In the genomic region with DNA sequence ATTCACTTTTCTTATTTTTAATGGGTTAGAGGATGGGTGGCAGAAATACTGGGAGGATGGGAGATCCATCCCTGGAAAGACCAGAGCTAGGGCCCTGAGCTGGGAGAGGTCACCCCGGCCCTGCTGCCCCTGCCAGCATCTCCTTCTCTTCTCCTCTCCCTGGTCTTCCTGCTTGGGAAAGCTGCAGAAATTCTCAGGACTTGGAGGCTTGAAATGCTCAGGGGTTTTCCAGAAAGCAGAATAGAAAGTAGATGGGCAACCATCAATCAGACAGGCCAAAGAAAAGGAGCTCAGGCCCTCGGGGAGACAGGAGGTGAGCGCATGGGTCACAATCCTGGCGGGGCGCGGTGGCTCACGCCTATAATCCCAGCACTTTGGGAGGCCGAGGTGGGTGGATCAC, we compare ENCODE assay signal across 21 cellular contexts. TPM values are rescaled to one million over a fixed set of nuclear protein-coding genes. Genes with fewer than 3 reads are reported as not detected.
A peak's percentile ranks its signal among the peaks of the same experiment; 100 is the strongest.
DNase-seq lines count a peak whose midpoint lies in the region; ATAC-seq and TF ChIP-seq lines count a peak whose summit lies in the region.
"Had no signal": no experiment of that assay in that cellular context is flagged by ENCODE, and none has a peak within 500 bp of the region (broad histone marks: within the 10 kb centered on the region; RNA-seq: fewer than 3 reads in every experiment).

No MANE protein-coding gene starts in this region.

- H3K27ac Mint-ChIP-seq in activated CD4-positive, alpha-beta T cell treated with anti-CD3 and anti-CD28 coated beads, Interleukin-2, amount 10 ng/mL, durations not matched to agents 7 days and 5 days: peak overlapping the region; percentile 87
- H3K27ac Mint-ChIP-seq in IgD-negative memory B cell: peak overlapping the region; percentile 93 to 100 (median 97)
- H3K27ac Mint-ChIP-seq in activated naive CD8-positive, alpha-beta T cell treated with anti-CD3 and anti-CD28 coated beads, Interleukin-2, amount 50 U/mL, for 24 hours: peak overlapping the region; percentile 89

- no peaks in the 10 kb centered on the region for H4K20me1 ChIP-seq in osteoblast (ENCODE audit: insufficient read depth, low read length)

- H3K4me1 Mint-ChIP-seq in activated CD4-positive, alpha-beta T cell treated with anti-CD3 and anti-CD28 coated beads, Interleukin-2, amount 10 ng/mL, durations not matched to agents 7 days and 5 days: peaks cover 74% of the 10 kb centered on the region
- peaks cover 34 to 47% (median 43%) of the 10 kb centered on the region in 3 donors for H3K4me1 Mint-ChIP-seq in IgD-negative memory B cell
- H3K4me1 Mint-ChIP-seq in activated naive CD8-positive, alpha-beta T cell treated with anti-CD3 and anti-CD28 coated beads, Interleukin-2, amount 50 U/mL, for 24 hours: peaks cover 73% of the 10 kb centered on the region

- H3K4me2 ChIP-seq in osteoblast (ENCODE audit: insufficient read depth, low read length): no peak overlapping the region

- no peak for DNase-seq in activated CD4-positive, alpha-beta T cell treated with anti-CD3 and anti-CD28 coated beads, Interleukin-2, amount 10 ng/mL, durations not matched to agents 7 days and 5 days
- no peak for DNase-seq in activated CD4-positive, alpha-beta T cell treated with anti-CD3 and anti-CD28 coated beads, Interleukin-2, amount 50 U/mL, for 4 hours
- no peak for DNase-seq in activated naive CD8-positive, alpha-beta T cell treated with anti-CD3 and anti-CD28 coated beads, Interleukin-2, amount 50 U/mL, for 24 hours
- DNase-seq in osteoblast (ENCODE audit: insufficient read length, low spot score, missing footprints): peak; percentile 26
- DNase-seq in 8988T: no peak
- no peak for DNase-seq in NCI-H1694 (lab: John Stamatoyannopoulos, UW)
- DNase-seq in Ammon's horn (ENCODE audit: low spot score): no peak
- DNase-seq: colonic mucosa; HCEC 1CT; NCI-H187 treated with DMSO at 0.1 percent for 48 hours; NCI-H526; stimulated activated CD4-positive, alpha-beta T cell treated with anti-CD3 and anti-CD28 coated beads, Interleukin-2, amount 100 ng/mL, for 24 hours; transverse colon had no signal

- POLR2A ChIA-PET in activated CD4-positive, alpha-beta T cell treated with anti-CD3 and anti-CD28 coated beads, Interleukin-2, amount 10 ng/mL, durations not matched to agents 7 days and 5 days (lab: Charles Lee): no interaction called here

- no peak overlapping the region for H3K27ac ChIP-seq in osteoblast (ENCODE audit: low read depth, low read length)
- H3K27ac ChIP-seq: ascending aorta, colonic mucosa had no signal

- H3K36me3 ChIP-seq in osteoblast (ENCODE audit: insufficient read depth, low read length): no peaks in the 10 kb centered on the region
- H3K36me3 ChIP-seq: ascending aorta, colonic mucosa, neutrophil, transverse colon had no signal

- ATAC-seq in activated naive CD8-positive, alpha-beta T cell treated with anti-CD3 and anti-CD28 coated beads, Interleukin-2, amount 50 U/mL, for 24 hours: no peak
- ATAC-seq: Panc1 had no signal

- no peaks in the 10 kb centered on the region for H3K9me3 Mint-ChIP-seq in activated CD4-positive, alpha-beta T cell treated with anti-CD3 and anti-CD28 coated beads, Interleukin-2, amount 10 ng/mL, durations not matched to agents 7 days and 5 days
- no peaks in the 10 kb centered on the region for H3K9me3 Mint-ChIP-seq in IgD-negative memory B cell
- H3K9me3 Mint-ChIP-seq in activated naive CD8-positive, alpha-beta T cell treated with anti-CD3 and anti-CD28 coated beads, Interleukin-2, amount 50 U/mL, for 24 hours: no peaks in the 10 kb centered on the region
- H3K9me3 Mint-ChIP-seq: WTC11 had no signal

- H3K4me3 Mint-ChIP-seq in activated CD4-positive, alpha-beta T cell treated with anti-CD3 and anti-CD28 coated beads, Interleukin-2, amount 10 ng/mL, durations not matched to agents 7 days and 5 days: no peak overlapping the region
- peak overlapping the region; percentile 67 to 92 (median 82) for H3K4me3 Mint-ChIP-seq in IgD-negative memory B cell
- H3K4me3 Mint-ChIP-seq in activated naive CD8-positive, alpha-beta T cell treated with anti-CD3 and anti-CD28 coated beads, Interleukin-2, amount 50 U/mL, for 24 hours: peak overlapping the region; percentile 61
- H3K4me3 Mint-ChIP-seq: WTC11 had no signal

- H3K9me3 ChIP-seq in osteoblast (ENCODE audit: low read depth, low read length): no peaks in the 10 kb centered on the region
- H3K9me3 ChIP-seq: ascending aorta, colonic mucosa, neutrophil, transverse colon had no signal

- no peaks in the 10 kb centered on the region for H3K27me3 ChIP-seq in osteoblast (ENCODE audit: insufficient read depth, low read length)
- H3K27me3 ChIP-seq: ascending aorta, colonic mucosa, neutrophil, transverse colon had no signal

- CTCF ChIA-PET in activated CD4-positive, alpha-beta T cell treated with anti-CD3 and anti-CD28 coated beads, Interleukin-2, amount 10 ng/mL, durations not matched to agents 7 days and 5 days (lab: Charles Lee): interaction anchor here (1.0 to 2.9 kb wide), 4 partner anchors 9 to 70 kb away, joined by 3 to 7 read pairs (median 6); no protein-coding TSS in a partner anchor

- no peak overlapping the region for H3K4me3 ChIP-seq in osteoblast (ENCODE audit: insufficient read depth, low read length)
- H3K4me3 ChIP-seq: ascending aorta, colonic mucosa, transverse colon had no signal

- no peak overlapping the region for H2AFZ ChIP-seq in osteoblast (ENCODE audit: low read length)

- no peaks in the 10 kb centered on the region for H3K79me2 ChIP-seq in osteoblast (ENCODE audit: insufficient read depth, low read length)

- TF ChIP-seq CTCF in osteoblast (IDR thresholded peaks at IDR 0.05; ENCODE audit: extremely low read depth, low read depth, low read length): no peak

- peaks cover 11% of the 10 kb centered on the region for H3K36me3 Mint-ChIP-seq in activated CD4-positive, alpha-beta T cell treated with anti-CD3 and anti-CD28 coated beads, Interleukin-2, amount 10 ng/mL, durations not matched to agents 7 days and 5 days (ENCODE audit: low read depth)
- peaks cover 6% of the 10 kb centered on the region for H3K36me3 Mint-ChIP-seq in IgD-negative memory B cell
- no peaks in the 10 kb centered on the region for H3K36me3 Mint-ChIP-seq in activated naive CD8-positive, alpha-beta T cell treated with anti-CD3 and anti-CD28 coated beads, Interleukin-2, amount 50 U/mL, for 24 hours (ENCODE audit: low read depth)
- H3K36me3 Mint-ChIP-seq: WTC11 had no signal

- H3K4me1 ChIP-seq in osteoblast (ENCODE audit: insufficient read depth, low read length): peaks cover 3% of the 10 kb centered on the region
- H3K4me1 ChIP-seq: ascending aorta, colonic mucosa had no signal

- no peaks in the 10 kb centered on the region for H3K27me3 Mint-ChIP-seq in activated CD4-positive, alpha-beta T cell treated with anti-CD3 and anti-CD28 coated beads, Interleukin-2, amount 10 ng/mL, durations not matched to agents 7 days and 5 days
- H3K27me3 Mint-ChIP-seq in IgD-negative memory B cell: no peaks in the 10 kb centered on the region
- no peaks in the 10 kb centered on the region for H3K27me3 Mint-ChIP-seq in activated naive CD8-positive, alpha-beta T cell treated with anti-CD3 and anti-CD28 coated beads, Interleukin-2, amount 50 U/mL, for 24 hours

RNA-seq across cellular contexts. Expression of a gene that starts 1.5 kb away (rescaled TPM):
- total RNA-seq in activated CD4-positive, alpha-beta T cell treated with anti-CD3 and anti-CD28 coated beads, Interleukin-2, amount 10 ng/mL, durations not matched to agents 7 days and 5 days: 10 to 100 TPM; 46.0 to 54.3 TPM
- polyA plus RNA-seq in IgD-negative memory B cell: 0.48 TPM
- total RNA-seq in osteoblast: not detected in 2 replicates
- total RNA-seq: A673, ascending aorta, epithelial cell of proximal tubule, lung microvascular endothelial cell had no signal

RNA-seq across cellular contexts. Expression of a gene that starts 21.5 kb away (rescaled TPM):
- total RNA-seq in activated CD4-positive, alpha-beta T cell treated with anti-CD3 and anti-CD28 coated beads, Interleukin-2, amount 10 ng/mL, durations not matched to agents 7 days and 5 days: 10 to 100 TPM; 89.6 to 96.4 TPM
- polyA plus RNA-seq in IgD-negative memory B cell: 90.7 TPM
- 15.6 and 18.1 TPM in 2 replicates for total RNA-seq in osteoblast

RNA-seq across cellular contexts. Expression of a gene that starts 53.9 kb away (rescaled TPM):
- 10 to 100 TPM; 14.9 to 16.0 TPM for total RNA-seq in activated CD4-positive, alpha-beta T cell treated with anti-CD3 and anti-CD28 coated beads, Interleukin-2, amount 10 ng/mL, durations not matched to agents 7 days and 5 days
- polyA plus RNA-seq in IgD-negative memory B cell: 35.4 TPM
- total RNA-seq in osteoblast: 12.7 and 14.5 TPM in 2 replicates

RNA-seq across cellular contexts. Expression of a gene that starts 57.9 kb away (rescaled TPM):
- total RNA-seq in activated CD4-positive, alpha-beta T cell treated with anti-CD3 and anti-CD28 coated beads, Interleukin-2, amount 10 ng/mL, durations not matched to agents 7 days and 5 days: 10 to 100 TPM; 27.9 to 33.8 TPM
- polyA plus RNA-seq in IgD-negative memory B cell: 33.0 TPM
- 3.5 and 5.1 TPM in 2 replicates for total RNA-seq in osteoblast

Comparison
In these comparisons a context has a peak if more than half of its experiments do, and no peak if none do; other contexts are left out.
1. RNA of a gene that starts 1.5 kb away (total RNA-seq): 46.0 to 54.3 TPM in activated CD4-positive, alpha-beta T cell treated with anti-CD3 and anti-CD28 coated beads, Interleukin-2, amount 10 ng/mL, durations not matched to agents 7 days and 5 days; not detected in osteoblast; every median in the first group is over 10 times any median in the second.
2. Peak in every context shown above with its lines, with median percentiles within 50 percentile points of each other: H3K27ac Mint-ChIP-seq.